8 cellular contexts compared by ENCODE assay signal in genomic region chr19:38003427-38004099, GRCh38.
DNase-seq lines count a peak whose midpoint lies in the region; ATAC-seq and TF ChIP-seq lines count a peak whose summit lies in the region.

No MANE protein-coding gene starts in this region.

- H3K4me3 ChIP-seq in lung (no peak overlapping the region), suprapubic skin (peak overlapping the region; percentile 45)

- TF ChIP-seq EP300 in suprapubic skin (IDR thresholded peaks at IDR 0.05), result no peak

- ATAC-seq in lung (ENCODE audit: insufficient read depth, low FRiP score) (peak; percentile 45), HG02885 (IDR thresholded peaks at IDR 0.05; ENCODE audit: poor library complexity, unreplicated experiment) (no peak), GM21367 (IDR thresholded peaks at IDR 0.05; ENCODE audit: unreplicated experiment) (no peak)

- H3K36me3 ChIP-seq in lung (ENCODE audit: control insufficient read depth in 2 of 2, insufficient read depth in 2 of 2, low read length in 2 of 2) (no peaks in the 10 kb centered on the region), suprapubic skin (no peaks in the 10 kb centered on the region)

- H3K27me3 ChIP-seq in lung (ENCODE audit: control insufficient read depth, insufficient read depth) (no peaks in the 10 kb centered on the region), suprapubic skin (no peaks in the 10 kb centered on the region)

- peak in 1 of 2 donors; percentile 17 for TF ChIP-seq POLR2A in suprapubic skin (IDR thresholded peaks at IDR 0.05)

- H3K27ac ChIP-seq in lung (ENCODE audit: low read depth in 1 of 2, low read length in 1 of 2) (peak overlapping the region; percentile 82 to 96), suprapubic skin (peak overlapping the region; percentile 90)

- H3K4me1 ChIP-seq in lung (ENCODE audit: control insufficient read depth in 2 of 2, insufficient read depth in 2 of 2, low read length in 2 of 2) (peaks cover under 1 to 9% of the 10 kb centered on the region in 2 donors), suprapubic skin (peaks cover 33% of the 10 kb centered on the region)

- DNase-seq in Daoy (ENCODE audit: low read depth) (peak; percentile 96), Kasumi-1 (lab: John Stamatoyannopoulos, UW) (peak; percentile 88 to 89), SHP77 treated with DMSO at 0.1 percent for 48 hours (lab: John Stamatoyannopoulos, UW) (peak; percentile 92), ecto neural progenitor cell (ENCODE audit: low spot score) (peak; percentile 67), lung (ENCODE audit: low spot score) (peak; percentile 74), suprapubic skin (ENCODE audit: low spot score in 2 of 2) (peak; percentile 83 to 87)

- no peaks in the 10 kb centered on the region for H3K9me3 ChIP-seq in lung (ENCODE audit: control insufficient read depth in 2 of 2, insufficient read depth in 1 of 2, low read length in 1 of 2)
- H3K9me3 ChIP-seq in suprapubic skin, result no peaks in the 10 kb centered on the region

- 4% methylated on average over 19 of the region's 19 CpGs for WGBS in lung, 2 donors
- WGBS in suprapubic skin, result 2% methylated on average over 19 of the region's 19 CpGs

- no peak for TF ChIP-seq CTCF in lung (IDR thresholded peaks at IDR 0.05; ENCODE audit: control extremely low read depth, extremely low read depth)
- TF ChIP-seq CTCF in suprapubic skin (IDR thresholded peaks at IDR 0.05), result no peak
